In the genomic region with DNA sequence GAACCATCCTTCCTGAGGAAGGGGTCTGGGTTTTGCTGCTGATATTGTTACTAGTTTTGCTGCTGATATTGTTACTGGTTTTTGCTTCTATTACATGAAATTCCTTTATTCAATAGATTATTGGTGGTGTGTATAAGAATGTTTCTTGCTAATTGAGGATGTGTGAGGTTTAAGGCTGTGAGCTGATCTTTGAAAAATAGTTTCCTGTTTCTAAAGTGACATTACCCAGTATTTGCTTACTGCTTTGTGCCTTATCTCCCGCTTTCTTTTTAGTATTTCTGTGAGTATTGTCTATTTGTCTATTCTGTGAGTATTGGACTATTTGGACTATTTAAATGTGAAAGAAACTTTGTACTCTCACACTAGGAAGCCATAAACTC, we compare ENCODE assay signal across 9 cellular contexts. TPM values are rescaled to one million over a fixed set of nuclear protein-coding genes. Genes with fewer than 3 reads are reported as not detected.
DNase-seq lines count a peak whose midpoint lies in the region; ATAC-seq and TF ChIP-seq lines count a peak whose summit lies in the region.
"Had no signal": no experiment of that assay in that cellular context is flagged by ENCODE, and none has a peak within 500 bp of the region (broad histone marks: within the 10 kb centered on the region; RNA-seq: fewer than 3 reads in every experiment).

No MANE protein-coding gene starts in this region.

- DNase-seq in A172 (ENCODE audit: low spot score) (peak; percentile 1), coronary artery (ENCODE audit: low spot score) (no peak), NCI-H446 treated with DMSO at 0.1 percent for 48 hours (lab: John Stamatoyannopoulos, UW) (no peak), islet precursor cell (no peak)
- no peak for DNase-seq in Jurkat, Clone E6-1 (ENCODE audit: low read depth, low spot score)
- DNase-seq: NCI-H187 had no signal

- ATAC-seq in GM18498 (IDR thresholded peaks at IDR 0.05; ENCODE audit: unreplicated experiment), result no peak
- ATAC-seq in GM18868 (IDR thresholded peaks at IDR 0.05; ENCODE audit: unreplicated experiment), result no peak

- H3K27ac ChIP-seq in coronary artery, result peak overlapping the region; percentile 79 to 93

- H3K4me3 ChIP-seq in Jurkat, Clone E6-1 (ENCODE audit: low read length), result peak overlapping the region; percentile 51
- peak overlapping the region; percentile 74 for H3K4me3 ChIP-seq in coronary artery

- H3K9me3 Mint-ChIP-seq in nephron, result no peaks in the 10 kb centered on the region

- peaks cover 4% of the 10 kb centered on the region for H3K36me3 Mint-ChIP-seq in nephron (ENCODE audit: low read depth)

- peaks cover 3% of the 10 kb centered on the region for H3K27me3 Mint-ChIP-seq in nephron (ENCODE audit: low read depth)

- TF ChIP-seq CTCF in coronary artery (IDR thresholded peaks at IDR 0.05) (no peak), nephron (IDR thresholded peaks at IDR 0.05; ENCODE audit: unreplicated experiment in 3 of 3) (no peak)

- H3K27ac Mint-ChIP-seq in nephron, result peak overlapping the region; percentile 75 to 93 (median 77)

- peaks cover 48% of the 10 kb centered on the region for H3K4me1 Mint-ChIP-seq in nephron

- peak overlapping the region; percentile 50 to 70 (median 68) for H3K4me3 Mint-ChIP-seq in nephron

RNA-seq across cellular contexts. Expression of a gene that starts 38.2 kb away (rescaled TPM):
- not detected in 2 replicates for total RNA-seq in A172 (2014; rRNA removed; shearing (Covaris generic))
- polyA plus RNA-seq in Jurkat, Clone E6-1 (2012; ENCODE audit: insufficient read depth, insufficient read length), result not detected
